Comparison of ENCODE assay signal across 10 cellular contexts in genomic region chr3:43288850-43289249, GRCh38. TPM values are rescaled to one million over a fixed set of nuclear protein-coding genes. Genes with fewer than 3 reads are reported as not detected.
A peak's percentile ranks its signal among the peaks of the same experiment; 100 is the strongest.
DNase-seq lines count a peak whose midpoint lies in the region; ATAC-seq, FAIRE-seq and TF ChIP-seq lines count a peak whose summit lies in the region.
"Had no signal": no experiment of that assay in that cellular context is flagged by ENCODE, and none has a peak within 500 bp of the region (broad histone marks: within the 10 kb centered on the region; RNA-seq: fewer than 3 reads in every experiment).

No MANE protein-coding gene starts in this region.

- peak overlapping the region; percentile 81 to 96 (median 94) for H3K4me3 ChIP-seq in HepG2 (replicated peaks in 1 of 3; ENCODE audit: insufficient read depth in 1 of 3, low read depth in 2 of 3, low read length in 3 of 3)
- peak overlapping the region; percentile 56 to 68 (median 66) for H3K4me3 ChIP-seq in stomach

- peaks cover 58% of the 10 kb centered on the region for H3K4me1 ChIP-seq in HepG2 (ENCODE audit: insufficient read depth, low read length)
- peaks cover 44 to 76% (median 63%) of the 10 kb centered on the region in 4 donors for H3K4me1 ChIP-seq in stomach

- peak; percentile 82 for FAIRE-seq in HepG2 (lab: Jason Lieb, UNC)

- TF ChIP-seq CTCF in HepG2 (CRISPR knock-in tag; IDR thresholded peaks at IDR 0.05) (no peak), stomach (IDR thresholded peaks at IDR 0.05) (no peak)

- TF ChIP-seq EP300 in HepG2 (IDR thresholded peaks at IDR 0.05; ENCODE audit: low read depth in 2 of 2, low read length in 2 of 2) (0 out of 4 replicates have a peak, but pooled peaks of 1 of the 2 experiments have one; percentile 33), HepG2 (CRISPR knock-in tag; IDR thresholded peaks at IDR 0.05; ENCODE audit: borderline replicate concordance) (no peak), stomach (IDR thresholded peaks at IDR 0.05) (no peak)

- H4K20me1 ChIP-seq in HepG2 (ENCODE audit: insufficient read depth, low read length): peaks cover 46% of the 10 kb centered on the region

- in situ Hi-C loops in HepG2 (cut with HindIII; ENCODE audit: extremely low pct_ligation_motif_present, low pct_unique_long_range_greater_than_20kb): no loop called here

- H3K36me3 ChIP-seq in HepG2 (replicated peaks in 1 of 2; ENCODE audit: control insufficient read depth in 1 of 2, insufficient read depth in 2 of 2, low read length in 2 of 2) (peaks cover 2 to 18% of the 10 kb centered on the region in 2 experiments; a peak in 3 of 5 replicates), stomach (no peaks in the 10 kb centered on the region)

- BruUV-seq in HepG2 (replicated peaks; lab: Mats Ljungman, UMichigan): no TSS peak

- H3K4me2 ChIP-seq in HepG2 (ENCODE audit: low read depth, low read length): peak overlapping the region; percentile 92

- H3K27ac ChIP-seq in HepG2 (ENCODE audit: extremely low read length, insufficient read depth, low read length): peak overlapping the region; percentile 79
- H3K27ac ChIP-seq in stomach: peak overlapping the region; percentile 49 to 99 (median 89)

- H2AFZ ChIP-seq in HepG2 (ENCODE audit: low read length): no peak overlapping the region

- H3K27ac Mint-ChIP-seq in T-helper 1 cell treated with Interleukin-12 subunit alpha and Interleukin-12 subunit beta and Interleukin-4 antibody, amounts not matched to agents 30 μg/mL and 1 μg/mL, for 36 hours: peak overlapping the region; percentile 98
- H3K27ac Mint-ChIP-seq in activated naive CD8-positive, alpha-beta T cell treated with anti-CD3 and anti-CD28 coated beads, Interleukin-2, amount 10 ng/mL, durations not matched to agents 7 days and 5 days: peak overlapping the region; percentile 87

- peaks cover 70% of the 10 kb centered on the region for H3K79me2 ChIP-seq in HepG2 (ENCODE audit: insufficient read depth, low read length)

- TF ChIP-seq POLR2A in HepG2 (IDR thresholded peaks at IDR 0.05; ENCODE audit: insufficient read depth in 1 of 2, low read depth in 2 of 2, low read length in 2 of 2) (no peak), stomach (IDR thresholded peaks at IDR 0.05) (no peak)

- H3K27me3 ChIP-seq in HepG2 (ENCODE audit: control insufficient read depth in 1 of 2, insufficient read depth in 2 of 2, low read length in 2 of 2): peaks cover 0 to 4% of the 10 kb centered on the region in 2 experiments; a peak in 2 of 5 replicates
- H3K27me3 ChIP-seq in stomach: no peaks in the 10 kb centered on the region

- intact Hi-C loops in HepG2 (cut with micrococcal nuclease; ENCODE audit: unreplicated experiment): loop anchor here (2.0 to 5.0 kb wide), 2 partner anchors 28 to 48 kb away; no protein-coding TSS in a partner anchor
- intact Hi-C loops in stomach (cut with DNase I; ENCODE audit: low total_unique reads): no loop called here

- no peak for ATAC-seq in activated naive CD8-positive, alpha-beta T cell treated with anti-CD3 and anti-CD28 coated beads, Interleukin-2, amount 10 ng/mL, durations not matched to agents 7 days and 5 days (ENCODE audit: low read depth)
- ATAC-seq in HepG2 (peak; percentile 72), GM21390 (IDR thresholded peaks at IDR 0.05; ENCODE audit: unreplicated experiment) (no peak)

- peaks cover 1% of the 10 kb centered on the region for H3K27me3 Mint-ChIP-seq in T-helper 1 cell treated with Interleukin-12 subunit alpha and Interleukin-12 subunit beta and Interleukin-4 antibody, amounts not matched to agents 30 μg/mL and 1 μg/mL, for 36 hours (ENCODE audit: low read depth)
- H3K27me3 Mint-ChIP-seq in activated naive CD8-positive, alpha-beta T cell treated with anti-CD3 and anti-CD28 coated beads, Interleukin-2, amount 10 ng/mL, durations not matched to agents 7 days and 5 days: no peaks in the 10 kb centered on the region

- DNase-seq in T-helper 1 cell (no peak), HepG2 (ENCODE audit: low spot score) (peak; percentile 73), stomach (no peak), H4 (ENCODE audit: low spot score) (no peak), inferior parietal cortex (ENCODE audit: extremely low spot score) (no peak)
- no peak for DNase-seq in activated naive CD8-positive, alpha-beta T cell treated with anti-CD3 and anti-CD28 coated beads, Interleukin-2, amount 10 ng/mL, durations not matched to agents 7 days and 5 days
- DNase-seq: 8988T, NCI-H1417 had no signal

- H3K36me3 Mint-ChIP-seq in T-helper 1 cell treated with Interleukin-12 subunit alpha and Interleukin-12 subunit beta and Interleukin-4 antibody, amounts not matched to agents 30 μg/mL and 1 μg/mL, for 36 hours (ENCODE audit: low read depth): peaks cover 35% of the 10 kb centered on the region
- peaks cover 12% of the 10 kb centered on the region for H3K36me3 Mint-ChIP-seq in activated naive CD8-positive, alpha-beta T cell treated with anti-CD3 and anti-CD28 coated beads, Interleukin-2, amount 10 ng/mL, durations not matched to agents 7 days and 5 days

- CTCF ChIA-PET in HepG2 (lab: Yijun Ruan, JAX; ENCODE audit: low intra/inter-chr PET ratio, low total read pairs): no interaction called here

- peaks cover 51% of the 10 kb centered on the region for H3K4me1 Mint-ChIP-seq in T-helper 1 cell treated with Interleukin-12 subunit alpha and Interleukin-12 subunit beta and Interleukin-4 antibody, amounts not matched to agents 30 μg/mL and 1 μg/mL, for 36 hours (ENCODE audit: low read depth)
- H3K4me1 Mint-ChIP-seq in activated naive CD8-positive, alpha-beta T cell treated with anti-CD3 and anti-CD28 coated beads, Interleukin-2, amount 10 ng/mL, durations not matched to agents 7 days and 5 days: peaks cover 45% of the 10 kb centered on the region

- H3K4me3 Mint-ChIP-seq in T-helper 1 cell treated with Interleukin-12 subunit alpha and Interleukin-12 subunit beta and Interleukin-4 antibody, amounts not matched to agents 30 μg/mL and 1 μg/mL, for 36 hours: peak overlapping the region; percentile 99
- H3K4me3 Mint-ChIP-seq in activated naive CD8-positive, alpha-beta T cell treated with anti-CD3 and anti-CD28 coated beads, Interleukin-2, amount 10 ng/mL, durations not matched to agents 7 days and 5 days: peak overlapping the region; percentile 95

- no peaks in the 10 kb centered on the region for H3K9me3 ChIP-seq in HepG2 (ENCODE audit: low read length)
- no peaks in the 10 kb centered on the region for H3K9me3 ChIP-seq in stomach

- no peaks in the 10 kb centered on the region for H3K9me3 Mint-ChIP-seq in T-helper 1 cell treated with Interleukin-12 subunit alpha and Interleukin-12 subunit beta and Interleukin-4 antibody, amounts not matched to agents 30 μg/mL and 1 μg/mL, for 36 hours
- H3K9me3 Mint-ChIP-seq in activated naive CD8-positive, alpha-beta T cell treated with anti-CD3 and anti-CD28 coated beads, Interleukin-2, amount 10 ng/mL, durations not matched to agents 7 days and 5 days: no peaks in the 10 kb centered on the region

- WGBS in HepG2 (ENCODE audit: low lambda C conversion rate): 3% methylated on average over 2 of the region's 2 CpGs
- 38 to 56% (median 46%) methylated on average over 2 of the region's 2 CpGs for WGBS in stomach, 5 donors

- no peak for TF ChIP-seq RAD21 in HepG2 (CRISPR knock-in tag; IDR thresholded peaks at IDR 0.05)

- peak overlapping the region; percentile 93 for H3K9ac ChIP-seq in HepG2 (ENCODE audit: insufficient read depth, low read depth, low read length)

- POLR2A ChIA-PET in activated naive CD8-positive, alpha-beta T cell treated with anti-CD3 and anti-CD28 coated beads, Interleukin-2, amount 10 ng/mL, durations not matched to agents 7 days and 5 days (lab: Charles Lee): interaction anchor here (1.0 to 7.1 kb wide), 4 partner anchors 9 to 100 kb away, joined by 3 to 46 read pairs (median 4); no protein-coding TSS in a partner anchor
- POLR2A ChIA-PET in HepG2 (lab: Yijun Ruan, JAX): no interaction called here

RNA-seq across cellular contexts. Expression of gene SNRK, which starts 2.5 kb away (rescaled TPM):
- total RNA-seq in activated naive CD8-positive, alpha-beta T cell treated with anti-CD3 and anti-CD28 coated beads, Interleukin-2, amount 10 ng/mL, durations not matched to agents 7 days and 5 days: 10 to 100 TPM; 70.7 to 73.6 TPM
- total RNA-seq in HepG2 (2016; rRNA removed; fragmentation: Illumina TruSeq; extraction: Trizol) (11.4 and 14.2 TPM in 2 replicates), stomach (100 to 1,000 TPM in 1 of 5 donors, 10 to 100 TPM in 4; 35.9 to 183 (median 41.1) TPM)
- total RNA-seq in HepG2 (2016; cell fraction: cytosol; rRNA removed; fragmentation: Illumina TruSeq; extraction: Trizol; ENCODE audit: low read depth): 15.7 and 20.4 TPM in 2 replicates
- 11.4 and 12.5 TPM in 2 replicates for total RNA-seq in HepG2 (2016; cell fraction: insoluble cytoplasmic fraction; rRNA removed; fragmentation: Illumina TruSeq; extraction: Trizol)
- total RNA-seq in HepG2 (2016; cell fraction: membrane; rRNA removed; fragmentation: Illumina TruSeq; extraction: Trizol): 7.8 and 8.4 TPM in 2 replicates
- 16.3 and 19.8 TPM in 2 replicates for total RNA-seq in HepG2 (2016; cell fraction: nucleus; rRNA removed; fragmentation: Illumina TruSeq; extraction: Trizol)
- polyA plus RNA-seq in HepG2 (2011; rRNA removed) (16.1 and 16.3 TPM in 2 replicates), stomach (10 to 100 TPM in 1 of 3 donors, 1 to 10 TPM in 2; 8.2 to 13.9 (median 9.2) TPM)
- 8.9 and 9.0 TPM in 2 replicates for polyA plus RNA-seq in HepG2 (2011; cell fraction: cytosol; rRNA removed)
- polyA plus RNA-seq in HepG2 (2011; cell fraction: nucleus; rRNA removed): 22.4 and 28.9 TPM in 2 replicates
- 15.9 and 17.5 TPM in 2 replicates for polyA plus RNA-seq in HepG2 (2012)
- polyA plus RNA-seq in HepG2 (2016; cell fraction: cytosol; fragmentation: Illumina TruSeq; extraction: Trizol; ENCODE audit: low read depth): 0.21 and 0.26 TPM in 2 replicates
- 7.4 and 8.1 TPM in 2 replicates for polyA plus RNA-seq in HepG2 (2016; cell fraction: insoluble cytoplasmic fraction; fragmentation: Illumina TruSeq; extraction: Trizol; ENCODE audit: low read depth)
- polyA plus RNA-seq in HepG2 (2016; cell fraction: membrane; fragmentation: Illumina TruSeq; extraction: Trizol; ENCODE audit: low read depth): 1.5 TPM in 2 replicates
- polyA plus RNA-seq in HepG2 (2016; cell fraction: nucleus; fragmentation: Illumina TruSeq; extraction: Trizol; ENCODE audit: insufficient read depth, low read depth): 15.7 and 17.5 TPM in 2 replicates
- 38.0 and 68.3 TPM in 2 replicates for polyA minus RNA-seq in HepG2 (2011; rRNA and poly(A)+ RNA removed; ENCODE audit: low replicate concordance)
- polyA minus RNA-seq in HepG2 (2011; cell fraction: cytosol; rRNA and poly(A)+ RNA removed): 35.4 and 37.5 TPM in 2 replicates
- polyA minus RNA-seq in HepG2 (2011; cell fraction: nucleus; rRNA and poly(A)+ RNA removed): 73.0 and 87.2 TPM in 2 replicates
- 9.2 and 11.4 TPM in 2 replicates for total RNA-seq in H4 (2014; rRNA removed; shearing (Covaris generic))
